In genomic region chr22:42957544-42957943, GRCh38 we compare ENCODE assay signal across 1 cellular context.
TF ChIP-seq lines count a peak whose summit lies in the region.

No MANE protein-coding gene starts in this region.

TF ChIP-seq in K562, 482 proteins besides CTCF, POLR2A, EP300 and RAD21:
- no peak for TF ChIP-seq SMARCA5 (IDR thresholded peaks at IDR 0.05)
- TF ChIP-seq JUND (IDR thresholded peaks at IDR 0.05; ENCODE audit: borderline replicate concordance, low read depth, low read length) = no peak
- TF ChIP-seq JUND (tag; IDR thresholded peaks at IDR 0.05; ENCODE audit: borderline replicate concordance, low read depth, low read length) = no peak
- no peak for TF ChIP-seq TRIM25 (IDR thresholded peaks at IDR 0.05; ENCODE audit: borderline replicate concordance)
